19 cellular contexts compared by ENCODE assay signal in genomic region chr17:74740641-74741387, GRCh38. TPM values are rescaled to one million over a fixed set of nuclear protein-coding genes. Genes with fewer than 3 reads are reported as not detected.
DNase-seq lines count a peak whose midpoint lies in the region; ATAC-seq, FAIRE-seq and TF ChIP-seq lines count a peak whose summit lies in the region.
"Had no signal": no experiment of that assay in that cellular context is flagged by ENCODE, and none has a peak within 500 bp of the region (broad histone marks: within the 10 kb centered on the region; RNA-seq: fewer than 3 reads in every experiment).

No MANE protein-coding gene starts in this region.

- H2AK5ac ChIP-seq in H1 (ENCODE audit: low read depth, low read length), result no peak overlapping the region; the same call in 1 of the 2 replicates

- no peaks in the 10 kb centered on the region for H3K9me2 ChIP-seq in OCI-LY7 (ENCODE audit: insufficient read depth, low read length)

- CTCF ChIA-PET in OCI-LY7 (lab: Charles Lee; ENCODE audit: unreplicated experiment), result no interaction called here
- CTCF ChIA-PET in H1 (lab: Charles Lee; ENCODE audit: partially characterized antibody), result interaction anchor here (0.7 to 5.7 kb wide), 13 partner anchors 9 to 220 kb away, joined by 3 to 45 read pairs (median 4); no protein-coding TSS in a partner anchor

- no peaks in the 10 kb centered on the region for H3K79me1 ChIP-seq in H1 (ENCODE audit: low read depth, low read length)

- H3K9me3 ChIP-seq in left ventricle myocardium inferior (replicated peaks) (no peaks in the 10 kb centered on the region), heart right ventricle (no peaks in the 10 kb centered on the region), OCI-LY7 (ENCODE audit: low read length) (no peaks in the 10 kb centered on the region), H1 (ENCODE audit: insufficient read depth in 2 of 2, low read depth in 1 of 2, low read length in 1 of 2) (no peaks in the 10 kb centered on the region)
- H3K9me3 ChIP-seq: testis had no signal

- BruUV-seq in OCI-LY7 (replicated peaks; lab: Mats Ljungman, UMichigan), result no TSS peak

- H3K27ac ChIP-seq in left ventricle myocardium inferior (replicated peaks) (no peak overlapping the region), heart right ventricle (peak overlapping the region in 1 of 10 donors; percentile 85), OCI-LY7 (ENCODE audit: low read depth, low read length, poor library complexity, severe bottlenecking) (peak overlapping the region; percentile 81), H1 (ENCODE audit: low read depth, low read length) (no peak overlapping the region)
- H3K27ac ChIP-seq: testis had no signal

- POLR2A ChIA-PET in OCI-LY7 (lab: Charles Lee), result interaction anchor here (0.6 to 2.1 kb wide), 4 partner anchors 26 to 1519 kb away, joined by 3 to 19 read pairs (median 3); partner anchors contain the start of gene NAT9
- POLR2A ChIA-PET in H1 (lab: Charles Lee; ENCODE audit: partially characterized antibody), result interaction anchor here (0.8 to 1.3 kb wide), 4 partner anchors 9 to 43 kb away, joined by 3 to 4 read pairs (median 3); no protein-coding TSS in a partner anchor

- TF ChIP-seq POLR2A in H1 (IDR thresholded peaks at IDR 0.05; ENCODE audit: control extremely low read depth in 1 of 2, low read depth in 2 of 2, low read length in 2 of 2), result no peak

- peak; percentile 2 for DNase-seq in left ventricle myocardium inferior
- no peak for DNase-seq in heart right ventricle
- DNase-seq in OCI-LY7 (ENCODE audit: low spot score), result no peak
- no peak for DNase-seq in H1 (ENCODE audit: low read depth in 1 of 2, low spot score in 2 of 2)
- DNase-seq in dedifferentiated amniotic fluid mesenchymal stem cell (ENCODE audit: extremely low spot score), result no peak
- no peak for DNase-seq in NCI-H2196 treated with DMSO at 0.1 percent for 48 hours (lab: John Stamatoyannopoulos, UW; ENCODE audit: unreplicated experiment)
- DNase-seq: activated CD8-positive, alpha-beta memory T cell treated with anti-CD3 and anti-CD28 coated beads for 24 hours; DMS 273 treated with DMSO at 0.1 percent for 48 hours; IMR-90; NCI-H1048; NCI-H69; stimulated activated CD4-positive, alpha-beta T cell treated with anti-CD3 and anti-CD28 coated beads, Interleukin-4, amount 100 ng/mL, for 4 hours; stimulated activated CD8-positive, alpha-beta memory T cell treated with anti-CD3 and anti-CD28 coated beads, Interleukin-4, amount 100 ng/mL, for 48 hours; testis had no signal

- H3K14ac ChIP-seq in H1 (ENCODE audit: insufficient read length), result no peak overlapping the region

- no peak overlapping the region for H3K9ac ChIP-seq in H1 (replicated peaks in 1 of 4; ENCODE audit: extremely low read depth in 1 of 4, low read depth in 3 of 4, low read length in 3 of 4)

- H3K27me3 ChIP-seq in left ventricle myocardium inferior (ENCODE audit: low read depth), result peaks cover 61% of the 10 kb centered on the region
- peaks cover 0 to 58% (median 52%) of the 10 kb centered on the region in 7 donors for H3K27me3 ChIP-seq in heart right ventricle
- peaks cover 0 to 3% (median 0%) of the 10 kb centered on the region in 4 experiments; a peak in 2 of 7 replicates for H3K27me3 ChIP-seq in H1 (replicated peaks in 1 of 4; ENCODE audit: control insufficient read depth in 3 of 4, extremely low read depth in 1 of 4, insufficient read depth in 3 of 4, low read length in 3 of 4)
- H3K27me3 ChIP-seq: testis had no signal

- H2BK12ac ChIP-seq in H1 (ENCODE audit: low read depth, low read length), result no peak overlapping the region

- H3K79me2 ChIP-seq in OCI-LY7 (ENCODE audit: insufficient read depth, low read depth, low read length) (no peaks in the 10 kb centered on the region), H1 (ENCODE audit: control insufficient read depth in 1 of 2, insufficient read depth in 2 of 2, low read length in 2 of 2) (no peaks in the 10 kb centered on the region)

- H2BK120ac ChIP-seq in H1 (replicated peaks; ENCODE audit: low read depth, low read length), result no peak overlapping the region

- intact Hi-C loops in left ventricle myocardium inferior (cut with micrococcal nuclease) (no loop called here), heart right ventricle (cut with DNase I) (loop anchor here in 4 of 10 donors (5.0 to 10.0 kb wide), 5 partner anchors 41 to 536 kb away; partner anchors contain the start of gene RPL38 (in 1 of the 4)), OCI-LY7 (cut with micrococcal nuclease; ENCODE audit: unreplicated experiment) (no loop called here)

- H4K91ac ChIP-seq in H1 (replicated peaks; ENCODE audit: insufficient read length, low read length), result no peak overlapping the region

- H3K18ac ChIP-seq in H1 (ENCODE audit: extremely low read depth, low read length), result no peak overlapping the region

- no peak overlapping the region for H4K8ac ChIP-seq in H1 (ENCODE audit: extremely low read depth, insufficient read depth, low read length)

- H3K23me2 ChIP-seq in H1 (ENCODE audit: low read depth, low read length), result peaks cover 12% of the 10 kb centered on the region; the same call in 1 of the 2 replicates

- no peak for FAIRE-seq in H1 (lab: Jason Lieb, UNC)

- H2AFZ ChIP-seq in OCI-LY7 (ENCODE audit: low read length) (no peak overlapping the region), H1 (ENCODE audit: low read length) (no peak overlapping the region)

- no peak overlapping the region for H2BK20ac ChIP-seq in H1 (ENCODE audit: low read length)

- TF ChIP-seq EP300 in H1 (IDR thresholded peaks at IDR 0.05; ENCODE audit: borderline replicate concordance in 1 of 2, low read depth in 2 of 2, low read length in 2 of 2), result no peak

- no peaks in the 10 kb centered on the region for H4K20me1 ChIP-seq in OCI-LY7 (ENCODE audit: insufficient read depth, low read length)
- H4K20me1 ChIP-seq in H1 (replicated peaks in 1 of 2; ENCODE audit: control insufficient read depth in 1 of 2, insufficient read depth in 2 of 2, low read length in 2 of 2), result no peaks in the 10 kb centered on the region

- H3K4ac ChIP-seq in H1 (replicated peaks; ENCODE audit: insufficient read length, low read depth, low read length), result no peak overlapping the region

- TF ChIP-seq RAD21 in H1 (IDR thresholded peaks at IDR 0.05 in 1 of 2, conservative IDR thresholded peaks at IDR 0.05 in 1 of 2; ENCODE audit: low read depth in 2 of 2, low read length in 2 of 2), result no peak

- H3K23ac ChIP-seq in H1 (ENCODE audit: insufficient read length), result no peak overlapping the region

- no peak overlapping the region for H3K56ac ChIP-seq in H1 (replicated peaks; ENCODE audit: insufficient read length, low read depth, low read length)

- H3K36me3 ChIP-seq in left ventricle myocardium inferior (no peaks in the 10 kb centered on the region), heart right ventricle (no peaks in the 10 kb centered on the region), OCI-LY7 (ENCODE audit: insufficient read depth, low read length) (no peaks in the 10 kb centered on the region), H1 (ENCODE audit: control insufficient read depth in 2 of 4, insufficient read depth in 4 of 4, low read length in 3 of 4) (no peaks in the 10 kb centered on the region)

- 80 to 84% methylated on average over 17 of the region's 17 CpGs for WGBS in heart right ventricle, 2 donors
- whole genome bisulfite sequencing in H1 (ENCODE audit: extremely low coverage in 1 of 2, insufficient coverage in 1 of 2, insufficient read length in 1 of 2, insufficient replicate concordance in 2 of 2, low coverage in 1 of 2, low lambda C conversion rate in 2 of 2, missing lambda C conversion rate in 1 of 2), 2 experiments, result 90% methylated on average over 17 of the region's 17 CpGs; no CpG with 5 or more reads in 1 of the 2 experiments

- 0 out of 2 replicates have a peak overlapping the region, but pooled peaks have one; percentile 2 for H2BK15ac ChIP-seq in H1 (ENCODE audit: low read length)

- no peak overlapping the region for H2BK5ac ChIP-seq in H1 (ENCODE audit: low read depth, low read length)

- no peak overlapping the region for H4K5ac ChIP-seq in H1 (ENCODE audit: insufficient read length, low read depth, low read length)

- H3K4me3 ChIP-seq in left ventricle myocardium inferior (no peak overlapping the region), heart right ventricle (no peak overlapping the region), OCI-LY7 (ENCODE audit: low read depth, low read length, poor library complexity, severe bottlenecking) (no peak overlapping the region), H1 (ENCODE audit: extremely low read depth in 1 of 4, insufficient read depth in 2 of 4, low read depth in 3 of 4, low read length in 4 of 4) (no peak overlapping the region)
- H3K4me3 ChIP-seq: testis had no signal

- TF ChIP-seq CTCF in left ventricle myocardium inferior (IDR thresholded peaks at IDR 0.05; ENCODE audit: borderline replicate concordance) (no peak), heart right ventricle (IDR thresholded peaks at IDR 0.05) (no peak), OCI-LY7 (conservative IDR thresholded peaks at IDR 0.05; ENCODE audit: low read length) (no peak), H1 (IDR thresholded peaks at IDR 0.05; ENCODE audit: control extremely low read depth in 1 of 3, insufficient read depth in 1 of 3, low read depth in 1 of 3, low read length in 3 of 3) (no peak)

- H3K4me2 ChIP-seq in OCI-LY7 (ENCODE audit: low read length), result no peak overlapping the region
- H3K4me2 ChIP-seq in H1 (ENCODE audit: insufficient read depth in 1 of 2, low read depth in 2 of 2, low read length in 2 of 2), result no peak overlapping the region

- peaks cover 53% of the 10 kb centered on the region for H3K4me1 ChIP-seq in left ventricle myocardium inferior
- H3K4me1 ChIP-seq in heart right ventricle, result peaks cover 7 to 99% (median 45%) of the 10 kb centered on the region in 9 donors
- H3K4me1 ChIP-seq in OCI-LY7 (ENCODE audit: insufficient read depth, low read length, poor library complexity, severe bottlenecking), result peaks cover 68% of the 10 kb centered on the region
- H3K4me1 ChIP-seq in H1 (replicated peaks in 1 of 4; ENCODE audit: control insufficient read depth in 3 of 4, insufficient read depth in 4 of 4, low read length in 3 of 4), result peaks cover 5 to 22% (median 15%) of the 10 kb centered on the region in 4 experiments

- no peak for ATAC-seq in heart right ventricle
- ATAC-seq in GM21360 (IDR thresholded peaks at IDR 0.05; ENCODE audit: unreplicated experiment), result no peak
- ATAC-seq in GM19351 (IDR thresholded peaks at IDR 0.05; ENCODE audit: unreplicated experiment), result no peak
- ATAC-seq: esophagus mucosa had no signal

RNA-seq across cellular contexts. Expression of gene RAB37, which starts 3.8 kb away (rescaled TPM):
- total RNA-seq in left ventricle myocardium inferior (1.9 TPM), heart right ventricle (1 to 10 TPM in 9 of 10 donors, under 1 TPM in 1; 0.95 to 2.8 (median 1.6) TPM), OCI-LY7 (2022) (12.7 and 18.9 TPM in 2 replicates)
- polyA plus RNA-seq in heart right ventricle (1 to 10 TPM in 1 of 2 donors, under 1 TPM in 1; 0.93 to 2.7 TPM), H1 (2011; rRNA removed) (6.1 and 6.6 TPM in 2 replicates)
- total RNA-seq in OCI-LY7 (2014; rRNA removed; shearing (Covaris generic)), result 2.8 and 6.3 TPM in 2 replicates
- total RNA-seq in H1 (2021; fragmentation: NEBNext Ultra II Directional; extraction: Animal tissue kit (Norgen Biotek cat#: 25700)), result 5.2 and 5.5 TPM in 2 replicates
- polyA plus RNA-seq in H1 (2011; cell fraction: cytosol; rRNA removed), result 9.7 TPM
- polyA plus RNA-seq in H1 (2011; cell fraction: nucleus; rRNA removed), result 13.3 TPM
- 5.0 to 7.8 TPM (median 6.5 TPM) in 4 replicates for polyA plus RNA-seq in H1 (2012, experiment 1 of 2)
- polyA plus RNA-seq in H1 (2012, experiment 2 of 2), result 4.2 TPM
- 6.1 TPM for polyA plus RNA-seq in H1 (2013, experiment 1 of 2)
- polyA plus RNA-seq in H1 (2013, experiment 2 of 2), result 5.8 TPM
- 4.4 and 12.4 TPM in 2 replicates for polyA minus RNA-seq in H1 (2011; rRNA and poly(A)+ RNA removed)
- 7.9 TPM for polyA minus RNA-seq in H1 (2011; cell fraction: cytosol; rRNA and poly(A)+ RNA removed)
- 2.7 TPM for polyA minus RNA-seq in H1 (2011; cell fraction: nucleus; rRNA and poly(A)+ RNA removed)
- total RNA-seq: IMR-90, myocyte had no signal

RNA-seq across cellular contexts. Expression of gene NHERF1, which starts 7.6 kb away (rescaled TPM):
- 11.3 TPM for total RNA-seq in left ventricle myocardium inferior
- total RNA-seq in heart right ventricle, result 10 to 100 TPM in 6 of 10 donors, 1 to 10 TPM in 4; 6.7 to 33.4 (median 12.7) TPM
- 10 to 100 TPM in 1 of 2 donors, 1 to 10 TPM in 1; 6.9 to 24.5 TPM for polyA plus RNA-seq in heart right ventricle
- total RNA-seq in OCI-LY7 (2014; rRNA removed; shearing (Covaris generic)), result 73.2 and 86.1 TPM in 2 replicates
- 116 and 122 TPM in 2 replicates for total RNA-seq in OCI-LY7 (2022)
- total RNA-seq in H1 (2021; fragmentation: NEBNext Ultra II Directional; extraction: Animal tissue kit (Norgen Biotek cat#: 25700)), result 91.3 and 92.9 TPM in 2 replicates
- 99.2 and 140 TPM in 2 replicates for polyA plus RNA-seq in H1 (2011; rRNA removed)
- 107 TPM for polyA plus RNA-seq in H1 (2011; cell fraction: cytosol; rRNA removed)
- polyA plus RNA-seq in H1 (2011; cell fraction: nucleus; rRNA removed), result 85.0 TPM
- polyA plus RNA-seq in H1 (2012, experiment 1 of 2), result 74.7 to 102 TPM (median 92.8 TPM) in 4 replicates
- polyA plus RNA-seq in H1 (2012, experiment 2 of 2), result 128 TPM
- polyA plus RNA-seq in H1 (2013, experiment 1 of 2), result 121 TPM
- polyA plus RNA-seq in H1 (2013, experiment 2 of 2), result 130 TPM
- polyA minus RNA-seq in H1 (2011; rRNA and poly(A)+ RNA removed), result 57.8 and 78.7 TPM in 2 replicates
- 43.7 TPM for polyA minus RNA-seq in H1 (2011; cell fraction: cytosol; rRNA and poly(A)+ RNA removed)
- polyA minus RNA-seq in H1 (2011; cell fraction: nucleus; rRNA and poly(A)+ RNA removed), result 26.3 TPM

RNA-seq across cellular contexts. Expression of gene CD300LF, which starts 28.1 kb away (rescaled TPM):
- total RNA-seq in left ventricle myocardium inferior (0.55 TPM), heart right ventricle (1 to 10 TPM in 1 of 10 donors, under 1 TPM in 6, not detected in 3; 0.13 to 4.5 (median 0.34) TPM), OCI-LY7 (2022) (not detected in 2 replicates)
- polyA plus RNA-seq in heart right ventricle (under 1 TPM; 0.15 to 0.36 TPM), H1 (2011; rRNA removed) (not detected in 2 replicates)
- not detected in 2 replicates for total RNA-seq in OCI-LY7 (2014; rRNA removed; shearing (Covaris generic))
- not detected in 2 replicates for total RNA-seq in H1 (2021; fragmentation: NEBNext Ultra II Directional; extraction: Animal tissue kit (Norgen Biotek cat#: 25700))
- not detected for polyA plus RNA-seq in H1 (2011; cell fraction: cytosol; rRNA removed)
- polyA plus RNA-seq in H1 (2011; cell fraction: nucleus; rRNA removed), result not detected
- not detected in 4 replicates for polyA plus RNA-seq in H1 (2012, experiment 1 of 2)
- not detected for polyA plus RNA-seq in H1 (2012, experiment 2 of 2)
- polyA plus RNA-seq in H1 (2013, experiment 1 of 2), result not detected
- polyA plus RNA-seq in H1 (2013, experiment 2 of 2), result not detected
- polyA minus RNA-seq in H1 (2011; rRNA and poly(A)+ RNA removed), result not detected in 2 replicates
- polyA minus RNA-seq in H1 (2011; cell fraction: cytosol; rRNA and poly(A)+ RNA removed), result not detected
- not detected for polyA minus RNA-seq in H1 (2011; cell fraction: nucleus; rRNA and poly(A)+ RNA removed)
- total RNA-seq: dermis microvascular lymphatic vessel endothelial cell, IMR-90, myocyte had no signal
- polyA plus RNA-seq: IMR-90 had no signal

RNA-seq across cellular contexts. Expression of gene NAT9, which starts 35.3 kb away (rescaled TPM):
- total RNA-seq in left ventricle myocardium inferior (18.6 TPM), heart right ventricle (10 to 100 TPM; 10.6 to 25.9 (median 17.0) TPM), OCI-LY7 (2022) (87.9 and 89.0 TPM in 2 replicates)
- polyA plus RNA-seq in heart right ventricle (10 to 100 TPM; 33.6 to 42.9 TPM), H1 (2011; rRNA removed) (32.3 and 42.4 TPM in 2 replicates)
- 77.2 and 99.3 TPM in 2 replicates for total RNA-seq in OCI-LY7 (2014; rRNA removed; shearing (Covaris generic))
- 40.6 and 42.7 TPM in 2 replicates for total RNA-seq in H1 (2021; fragmentation: NEBNext Ultra II Directional; extraction: Animal tissue kit (Norgen Biotek cat#: 25700))
- 67.6 TPM for polyA plus RNA-seq in H1 (2011; cell fraction: cytosol; rRNA removed)
- polyA plus RNA-seq in H1 (2011; cell fraction: nucleus; rRNA removed), result 198 TPM
- polyA plus RNA-seq in H1 (2012, experiment 1 of 2), result 49.1 to 72.7 TPM (median 58.9 TPM) in 4 replicates
- 32.4 TPM for polyA plus RNA-seq in H1 (2012, experiment 2 of 2)
- polyA plus RNA-seq in H1 (2013, experiment 1 of 2), result 28.5 TPM
- polyA plus RNA-seq in H1 (2013, experiment 2 of 2), result 24.6 TPM
- 39.6 and 41.7 TPM in 2 replicates for polyA minus RNA-seq in H1 (2011; rRNA and poly(A)+ RNA removed)
- 18.8 TPM for polyA minus RNA-seq in H1 (2011; cell fraction: cytosol; rRNA and poly(A)+ RNA removed)
- 50.9 TPM for polyA minus RNA-seq in H1 (2011; cell fraction: nucleus; rRNA and poly(A)+ RNA removed)
